In genomic region chr5:78361226-78361993, GRCh38 we compare ENCODE assay signal across 8 cellular contexts. TPM values are rescaled to one million over a fixed set of nuclear protein-coding genes. Genes with fewer than 3 reads are reported as not detected.
A peak's percentile ranks its signal among the peaks of the same experiment; 100 is the strongest.
DNase-seq lines count a peak whose midpoint lies in the region; ATAC-seq lines count a peak whose summit lies in the region.

No MANE protein-coding gene starts in this region.

- H3K36me3 Mint-ChIP-seq in activated CD4-positive, alpha-beta memory T cell treated with anti-CD3 and anti-CD28 coated beads, Interleukin-2, amount 10 ng/mL, durations not matched to agents 7 days and 5 days (ENCODE audit: low read depth) = peaks cover 28% of the 10 kb centered on the region

- no peaks in the 10 kb centered on the region for H3K27me3 Mint-ChIP-seq in activated CD4-positive, alpha-beta memory T cell treated with anti-CD3 and anti-CD28 coated beads, Interleukin-2, amount 10 ng/mL, durations not matched to agents 7 days and 5 days

- ATAC-seq in GM21825 (IDR thresholded peaks at IDR 0.05; ENCODE audit: unreplicated experiment) = peak; percentile 3

- H3K4me1 ChIP-seq in neuron (ENCODE audit: insufficient read depth, low read length) = peaks cover 12% of the 10 kb centered on the region

- H3K36me3 ChIP-seq in neuron (ENCODE audit: insufficient read depth, low read length) = peaks cover 6% of the 10 kb centered on the region

- H3K4me3 Mint-ChIP-seq in activated CD4-positive, alpha-beta memory T cell treated with anti-CD3 and anti-CD28 coated beads, Interleukin-2, amount 10 ng/mL, durations not matched to agents 7 days and 5 days = peak overlapping the region; percentile 96

- peak overlapping the region; percentile 71 for H3K27ac Mint-ChIP-seq in activated CD4-positive, alpha-beta memory T cell treated with anti-CD3 and anti-CD28 coated beads, Interleukin-2, amount 10 ng/mL, durations not matched to agents 7 days and 5 days

- POLR2A ChIA-PET in activated CD4-positive, alpha-beta memory T cell treated with anti-CD3 and anti-CD28 coated beads, Interleukin-2, amount 10 ng/mL, durations not matched to agents 7 days and 5 days (lab: Charles Lee) = interaction anchor here (1.0 to 5.2 kb wide), 8 partner anchors 11 to 1629 kb away, joined by 3 to 170 read pairs (median 4); partner anchors contain the start of genes AP3B1, ARSB and MTX3

- H2AFZ ChIP-seq in neuron (ENCODE audit: low read depth, low read length) = peak overlapping the region; percentile 100

- no peaks in the 10 kb centered on the region for H3K27me3 ChIP-seq in neuron (ENCODE audit: insufficient read depth, low read length)

- DNase-seq in C1 segment of cervical spinal cord (lab: John Stamatoyannopoulos, UW) (peak in 8 of 14 donors; percentile 15 to 55 (median 47)), NCI-H345 (lab: John Stamatoyannopoulos, UW) (peak; percentile 53), glomerular endothelial cell (ENCODE audit: extremely low read depth, low read depth, low spot score) (peak; percentile 65)
- no peak for DNase-seq in activated CD4-positive, alpha-beta memory T cell treated with anti-CD3 and anti-CD28 coated beads, Interleukin-2, amount 10 ng/mL, durations not matched to agents 7 days and 5 days
- no peak for DNase-seq in central memory CD4-positive, alpha-beta T cell
- no peak for DNase-seq in stimulated activated CD4-positive, alpha-beta T cell treated with anti-CD3 and anti-CD28 coated beads, Interleukin-2, amount 100 ng/mL, for 48 hours

- CTCF ChIA-PET in activated CD4-positive, alpha-beta memory T cell treated with anti-CD3 and anti-CD28 coated beads, Interleukin-2, amount 10 ng/mL, durations not matched to agents 7 days and 5 days (lab: Charles Lee) = interaction anchor here (0.7 to 3.7 kb wide), 2 partner anchors 68 to 108 kb away, joined by 3 to 68 read pairs; partner anchors contain the start of gene AP3B1

- H3K4me3 ChIP-seq in neuron (ENCODE audit: low read length) = peak overlapping the region; percentile 93

- peaks cover 31% of the 10 kb centered on the region for H3K4me1 Mint-ChIP-seq in activated CD4-positive, alpha-beta memory T cell treated with anti-CD3 and anti-CD28 coated beads, Interleukin-2, amount 10 ng/mL, durations not matched to agents 7 days and 5 days

- no peaks in the 10 kb centered on the region for H3K9me3 ChIP-seq in neuron (ENCODE audit: low read length)

- no peaks in the 10 kb centered on the region for H3K9me3 Mint-ChIP-seq in activated CD4-positive, alpha-beta memory T cell treated with anti-CD3 and anti-CD28 coated beads, Interleukin-2, amount 10 ng/mL, durations not matched to agents 7 days and 5 days

RNA-seq across cellular contexts. Expression of gene SCAMP1, which starts 1.0 kb away (rescaled TPM):
- total RNA-seq in activated CD4-positive, alpha-beta memory T cell treated with anti-CD3 and anti-CD28 coated beads, Interleukin-2, amount 10 ng/mL, durations not matched to agents 7 days and 5 days = 10 to 100 TPM; 22.0 to 22.3 TPM
- 27.6 and 29.7 TPM in 2 replicates for total RNA-seq in glomerular endothelial cell

Comparison
In these comparisons a context has a peak if more than half of its experiments do, and no peak if none do; other contexts are left out.
1. DNase-seq: peak in C1 segment of cervical spinal cord (8 of 14), NCI-H345 (single experiment) and glomerular endothelial cell (single experiment); none in activated CD4-positive, alpha-beta memory T cell treated with anti-CD3 and anti-CD28 coated beads, Interleukin-2, amount 10 ng/mL, durations not matched to agents 7 days and 5 days (single experiment), central memory CD4-positive, alpha-beta T cell (single experiment) and stimulated activated CD4-positive, alpha-beta T cell treated with anti-CD3 and anti-CD28 coated beads, Interleukin-2, amount 100 ng/mL, for 48 hours (0 of 2).